ENCODE assay signal across 8 cellular contexts in the genomic region with DNA sequence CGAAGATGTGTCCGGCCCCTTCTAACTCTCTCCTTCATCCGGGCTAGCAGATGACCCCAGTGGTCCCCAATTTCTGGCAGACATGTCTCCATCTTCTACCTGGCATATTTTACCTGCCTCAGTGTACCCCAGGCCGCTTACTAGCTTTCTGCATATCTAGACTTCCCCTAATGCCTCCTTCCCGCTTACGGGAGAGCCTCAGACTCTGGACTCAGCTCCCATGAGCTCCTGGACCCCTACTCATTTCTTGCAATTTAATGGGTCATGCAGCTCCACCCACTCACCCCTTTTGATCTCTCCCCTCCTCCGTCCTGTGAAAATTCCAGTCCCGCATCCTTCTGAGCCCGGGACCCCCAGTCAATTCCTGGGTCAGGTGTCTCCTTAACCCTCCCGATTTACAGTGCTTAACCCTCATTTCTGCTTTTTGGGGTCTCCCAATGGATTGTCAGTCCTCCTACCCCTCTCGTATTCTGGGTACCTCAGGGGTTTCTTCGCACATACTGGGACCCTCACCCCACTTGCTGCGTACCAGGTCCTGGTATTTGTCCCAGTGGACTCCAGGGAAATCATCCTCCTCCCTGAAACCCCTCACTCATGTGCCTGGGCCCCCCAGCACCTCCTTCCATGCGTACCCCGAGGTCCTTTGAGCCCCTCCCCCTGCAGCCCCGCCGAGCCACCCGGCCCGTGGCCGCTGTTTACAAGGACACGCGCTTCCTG. TPM values are rescaled to one million over a fixed set of nuclear protein-coding genes. Genes with fewer than 3 reads are reported as not detected.
DNase-seq lines count a peak whose midpoint lies in the region; ATAC-seq and TF ChIP-seq lines count a peak whose summit lies in the region.

No MANE protein-coding gene starts in this region.

- H3K27me3 Mint-ChIP-seq in progenitor cell of endocrine pancreas: peaks cover 18% of the 10 kb centered on the region

- peaks cover 18% of the 10 kb centered on the region for H3K4me1 Mint-ChIP-seq in progenitor cell of endocrine pancreas (ENCODE audit: low read depth)

- TF ChIP-seq POLR2A in Peyer's patch (IDR thresholded peaks at IDR 0.05): no peak

- H3K4me3 ChIP-seq in Peyer's patch: peak overlapping the region; percentile 82 to 92 (median 84)

- peaks cover 12 to 48% (median 26%) of the 10 kb centered on the region in 4 donors for H3K4me1 ChIP-seq in Peyer's patch

- DNase-seq in ELR (ENCODE audit: low read depth): peak; percentile 27
- no peak for DNase-seq in Peyer's patch
- no peak for DNase-seq in epithelial cell of prostate (ENCODE audit: low read depth, low spot score)
- no peak for DNase-seq in progenitor cell of endocrine pancreas (ENCODE audit: low spot score, unreplicated experiment)
- DNase-seq in cerebellum (ENCODE audit: low spot score): no peak
- no peak for DNase-seq in SKM-1 treated with dmso at 0.1 percent for 144 hours (lab: John Stamatoyannopoulos, UW; ENCODE audit: unreplicated experiment)
- DNase-seq in AG08396 (ENCODE audit: low spot score): no peak

- ATAC-seq in HG03571 (IDR thresholded peaks at IDR 0.05; ENCODE audit: unreplicated experiment): no peak

- H3K27ac ChIP-seq in Peyer's patch: peak overlapping the region; percentile 97 to 100 (median 100)
- H3K27ac ChIP-seq in epithelial cell of prostate: peak overlapping the region; percentile 100

- no peaks in the 10 kb centered on the region for H3K27me3 ChIP-seq in Peyer's patch

- H3K9me3 ChIP-seq in Peyer's patch: no peaks in the 10 kb centered on the region

- TF ChIP-seq CTCF in Peyer's patch (IDR thresholded peaks at IDR 0.05) (no peak), progenitor cell of endocrine pancreas (IDR thresholded peaks at IDR 0.05; ENCODE audit: unreplicated experiment) (no peak)

- no peaks in the 10 kb centered on the region for H3K36me3 ChIP-seq in Peyer's patch

- H3K9me3 Mint-ChIP-seq in progenitor cell of endocrine pancreas (ENCODE audit: low read depth): no peaks in the 10 kb centered on the region

- no peak overlapping the region for H3K27ac Mint-ChIP-seq in progenitor cell of endocrine pancreas

- peak overlapping the region; percentile 55 for H3K4me3 Mint-ChIP-seq in progenitor cell of endocrine pancreas (ENCODE audit: low read depth)

- H3K36me3 Mint-ChIP-seq in progenitor cell of endocrine pancreas (ENCODE audit: insufficient read depth): no peaks in the 10 kb centered on the region

RNA-seq across cellular contexts. Expression of a gene that starts 0.5 kb away (rescaled TPM):
- total RNA-seq in Peyer's patch (100 to 1,000 TPM; 111 to 324 (median 152) TPM), progenitor cell of endocrine pancreas (5.7 and 6.0 TPM in 2 replicates), cerebellum (9.0 TPM)

RNA-seq across cellular contexts. Expression of a gene that starts 10.8 kb away (rescaled TPM):
- total RNA-seq in Peyer's patch (100 to 1,000 TPM; 150 to 461 (median 375) TPM), progenitor cell of endocrine pancreas (524 and 554 TPM in 2 replicates), cerebellum (150 TPM)

RNA-seq across cellular contexts. Expression of a gene that starts 11.1 kb away (rescaled TPM):
- total RNA-seq in Peyer's patch: not detected
- 16.5 and 22.7 TPM in 2 replicates for total RNA-seq in progenitor cell of endocrine pancreas
- not detected for total RNA-seq in cerebellum

RNA-seq across cellular contexts. Expression of a gene that starts 15.4 kb away (rescaled TPM):
- 100 to 1,000 TPM; 193 to 379 (median 285) TPM for total RNA-seq in Peyer's patch
- 115 TPM in 2 replicates for total RNA-seq in progenitor cell of endocrine pancreas
- total RNA-seq in cerebellum: 21.7 TPM

RNA-seq across cellular contexts. Expression of a gene that starts 15.6 kb away (rescaled TPM):
- 10 to 100 TPM in 2 of 4 donors, 1 to 10 TPM in 2; 5.9 to 24.8 (median 9.4) TPM for total RNA-seq in Peyer's patch
- total RNA-seq in progenitor cell of endocrine pancreas: 32.8 and 37.4 TPM in 2 replicates
- total RNA-seq in cerebellum: 13.6 TPM

Comparison
In these comparisons a context has a peak if more than half of its experiments do, and no peak if none do; other contexts are left out.
1. RNA of a gene that starts 0.5 kb away (total RNA-seq): 111 to 324 TPM in Peyer's patch; 9.0 TPM in cerebellum (single experiment) and 5.7 to 6.0 TPM in progenitor cell of endocrine pancreas; every median in the first group is over 10 times any median in the second.
2. RNA of a gene that starts 11.1 kb away (total RNA-seq): 16.5 to 22.7 TPM in progenitor cell of endocrine pancreas; not detected in cerebellum (single experiment) and not detected in Peyer's patch; every median in the first group is over 10 times any median in the second.